10 cellular contexts compared by ENCODE assay signal in genomic region chr1:164785841-164786534, GRCh38.
DNase-seq lines count a peak whose midpoint lies in the region; ATAC-seq and TF ChIP-seq lines count a peak whose summit lies in the region.
"Had no signal": no experiment of that assay in that cellular context is flagged by ENCODE, and none has a peak within 500 bp of the region (broad histone marks: within the 10 kb centered on the region; RNA-seq: fewer than 3 reads in every experiment).

No MANE protein-coding gene starts in this region.

- CTCF ChIA-PET in RWPE1 (lab: Yijun Ruan, JAX): interaction anchor here (1.2 kb wide), 1 partner anchor 619 kb away, joined by 5 read pairs; no protein-coding TSS in a partner anchor

- POLR2A ChIA-PET in RWPE1 (lab: Yijun Ruan, JAX; ENCODE audit: low non-redundant PET): no interaction called here

- TF ChIP-seq EP300 in esophagus muscularis mucosa (IDR thresholded peaks at IDR 0.05): no peak

- H3K27ac ChIP-seq in ACC112 (ENCODE audit: low read depth, low read length) (peak overlapping the region; percentile 18; the same call in 1 of the 2 replicates), RWPE1 (peak overlapping the region; percentile 75), esophagus muscularis mucosa (replicated peaks in 1 of 4) (peak overlapping the region; percentile 78 to 81 (median 80))
- H3K27ac ChIP-seq: HL-60 had no signal

- H3K9me3 ChIP-seq in esophagus muscularis mucosa: no peaks in the 10 kb centered on the region

- H3K4me3 ChIP-seq in ACC112 (ENCODE audit: low read depth, low read length) (no peak overlapping the region), esophagus muscularis mucosa (no peak overlapping the region)

- H3K4me1 ChIP-seq in ACC112 (ENCODE audit: control insufficient read depth, insufficient read depth, low read length, unreplicated experiment): peaks cover 31% of the 10 kb centered on the region
- peaks cover 57 to 99% (median 98%) of the 10 kb centered on the region in 4 donors for H3K4me1 ChIP-seq in esophagus muscularis mucosa

- H3K79me2 ChIP-seq in ACC112 (ENCODE audit: control insufficient read depth, insufficient read depth, low read length, unreplicated experiment): no peaks in the 10 kb centered on the region

- no peak for TF ChIP-seq POLR2A in esophagus muscularis mucosa (IDR thresholded peaks at IDR 0.05; ENCODE audit: low read depth)

- ATAC-seq in omental fat pad (ENCODE audit: low FRiP score) (peak; percentile 35), sciatic nerve (no peak), HG03039 (IDR thresholded peaks at IDR 0.05; ENCODE audit: unreplicated experiment) (no peak)

- H3K36me3 ChIP-seq in ACC112 (ENCODE audit: insufficient read depth, low read length) (no peaks in the 10 kb centered on the region), esophagus muscularis mucosa (no peaks in the 10 kb centered on the region)

- no peaks in the 10 kb centered on the region for H3K27me3 ChIP-seq in ACC112 (ENCODE audit: insufficient read depth, low read length)
- H3K27me3 ChIP-seq in esophagus muscularis mucosa: no peaks in the 10 kb centered on the region

- intact Hi-C loops in esophagus muscularis mucosa (cut with DNase I): loop anchor here (5.0 kb wide), 2 partner anchors 224 to 286 kb away; no protein-coding TSS in a partner anchor
- intact Hi-C loops in sciatic nerve (cut with DNase I): no loop called here

- WGBS in esophagus muscularis mucosa: 50% methylated on average over 6 of the region's 6 CpGs

- DNase-seq in RWPE1 (ENCODE audit: low spot score): no peak
- no peak for DNase-seq in esophagus muscularis mucosa (ENCODE audit: extremely low spot score)
- DNase-seq in omental fat pad (ENCODE audit: low spot score): no peak
- no peak for DNase-seq in sciatic nerve (ENCODE audit: low spot score)
- no peak for DNase-seq in AML-193 (lab: John Stamatoyannopoulos, UW)
- DNase-seq in hypothalamus (lab: John Stamatoyannopoulos, UW): no peak
- DNase-seq: activated T-cell treated with anti-CD3 and anti-CD28 coated beads, Interleukin-2, amount 50 U/mL, for 48 hours had no signal

- H2AFZ ChIP-seq in ACC112 (ENCODE audit: low read length, unreplicated experiment): peak overlapping the region; percentile 18

- TF ChIP-seq CTCF in RWPE1 (conservative IDR thresholded peaks at IDR 0.05; ENCODE audit: low read depth): no peak
- no peak for TF ChIP-seq CTCF in esophagus muscularis mucosa (IDR thresholded peaks at IDR 0.05)
- no peak for TF ChIP-seq CTCF in omental fat pad (IDR thresholded peaks at IDR 0.05)

Comparison
In these comparisons a context has a peak if more than half of its experiments do, and no peak if none do; other contexts are left out.
1. H3K27ac ChIP-seq: peak in every context shown above with its lines; median percentile 80 in esophagus muscularis mucosa; 75 in RWPE1; 18 in ACC112.